ENCODE assay signal across 30 cellular contexts in genomic region chr9:134227451-134228411, GRCh38.
DNase-seq lines count a peak whose midpoint lies in the region; ATAC-seq and TF ChIP-seq lines count a peak whose summit lies in the region.
"Had no signal": no experiment of that assay in that cellular context is flagged by ENCODE, and none has a peak within 500 bp of the region (broad histone marks: within the 10 kb centered on the region; RNA-seq: fewer than 3 reads in every experiment).

No MANE protein-coding gene starts in this region.

- CTCF ChIA-PET in PC-3 (lab: Charles Lee) = no interaction called here

- H3K27me3 ChIP-seq in liver (ENCODE audit: control insufficient read depth in 4 of 4, insufficient read depth in 4 of 4, low read length in 3 of 4) (no peaks in the 10 kb centered on the region), PC-3 (ENCODE audit: low read length) (peaks cover 18% of the 10 kb centered on the region; the same call in 1 of the 2 replicates)
- H3K27me3 ChIP-seq: uterus had no signal

- POLR2A ChIA-PET in PC-3 (lab: Charles Lee; ENCODE audit: unreplicated experiment) = no interaction called here

- H3K36me3 Mint-ChIP-seq in activated T-helper 17 cell treated with anti-CD3 and anti-CD28 coated beads, Interleukin-2, amount 50 U/mL, for 72 hours (ENCODE audit: low read depth) = no peaks in the 10 kb centered on the region
- H3K36me3 Mint-ChIP-seq: CD8-positive, alpha-beta T cell; WTC11 had no signal

- H3K27ac Mint-ChIP-seq in activated T-helper 17 cell treated with anti-CD3 and anti-CD28 coated beads, Interleukin-2, amount 50 U/mL, for 72 hours = no peak overlapping the region
- H3K27ac Mint-ChIP-seq: activated CD4-positive, alpha-beta T cell treated with anti-CD3 and anti-CD28 coated beads, Interleukin-2, amount 10 ng/mL, durations not matched to agents 7 days and 5 days; activated T-cell treated with anti-CD3 and anti-CD28 coated beads, Interleukin-2, amount 50 U/mL, for 72 hours; CD8-positive, alpha-beta T cell; effector memory CD8-positive, alpha-beta T cell; WTC11 had no signal

- H2AFZ ChIP-seq in PC-3 (ENCODE audit: low read length) = no peak overlapping the region

- ATAC-seq in Right ventricle myocardium superior (ENCODE audit: poor library complexity) = no peak
- ATAC-seq in left cardiac atrium = no peak
- no peak for ATAC-seq in PC-3
- no peak for ATAC-seq in activated T-helper 17 cell treated with anti-CD3 and anti-CD28 coated beads, Interleukin-2, amount 50 U/mL, for 72 hours (replicated peaks)
- ATAC-seq: activated T-cell treated with anti-CD3 and anti-CD28 coated beads, Interleukin-2, amount 50 U/mL, for 72 hours; CD8-positive, alpha-beta T cell; effector memory CD8-positive, alpha-beta T cell; left colon; psoas muscle; WTC11 had no signal

- H3K4me1 ChIP-seq in liver (ENCODE audit: control insufficient read depth in 4 of 4, insufficient read depth in 4 of 4, low read length in 3 of 4) (peaks cover 36 to 58% (median 46%) of the 10 kb centered on the region in 4 donors), PC-3 (ENCODE audit: insufficient read depth, low read length) (no peaks in the 10 kb centered on the region)
- H3K4me1 ChIP-seq: HAP-1 had no signal

- H3K27ac ChIP-seq in liver (ENCODE audit: low read depth in 1 of 2, low read length in 2 of 2) (peak overlapping the region; percentile 19 to 56), PC-3 (ENCODE audit: low read length) (no peak overlapping the region)
- H3K27ac ChIP-seq: psoas muscle, uterus had no signal

- intact Hi-C loops in Right ventricle myocardium superior (cut with DNase I) (no loop called here), left cardiac atrium (cut with DNase I) (no loop called here), PC-3 (cut with micrococcal nuclease) (no loop called here)

- DNase-seq in Right ventricle myocardium superior = peak; percentile 40
- DNase-seq in left cardiac atrium = no peak
- DNase-seq in RPMI8226 = peak; percentile 86
- no peak for DNase-seq in PC-3
- no peak for DNase-seq in activated effector memory CD4-positive, alpha-beta T cell treated with Interleukin-2 at 50 U/mL for 16 hours
- no peak for DNase-seq in T-helper 1 cell
- DNase-seq: activated CD4-positive, alpha-beta T cell treated with anti-CD3 and anti-CD28 coated beads, Interleukin-2, amount 10 ng/mL, durations not matched to agents 7 days and 5 days; activated naive CD4-positive, alpha-beta T cell treated with anti-CD3 and anti-CD28 coated beads, Interleukin-2, amount 50 U/mL, for 16 hours; activated T-cell treated with anti-CD3 and anti-CD28 coated beads, Interleukin-2, amount 50 U/mL, for 72 hours; amygdala; effector memory CD8-positive, alpha-beta T cell; head of caudate nucleus; KG1; left colon; MM.1S; NCI-H1436 treated with DMSO at 0.1 percent for 48 hours; NCI-H2107; NCI-H446 treated with DMSO at 0.1 percent for 48 hours; nucleus accumbens; OCI-M1; SHP77; stimulated activated naive CD4-positive, alpha-beta T cell treated with Interleukin-2 at 50 U/mL for 16 hours; T1000; uterus had no signal

- no peaks in the 10 kb centered on the region for H3F3A ChIP-seq in PC-3 (ENCODE audit: low read length, unreplicated experiment)

- no peaks in the 10 kb centered on the region for H3K4me1 Mint-ChIP-seq in activated T-helper 17 cell treated with anti-CD3 and anti-CD28 coated beads, Interleukin-2, amount 50 U/mL, for 72 hours
- H3K4me1 Mint-ChIP-seq: activated CD4-positive, alpha-beta T cell treated with anti-CD3 and anti-CD28 coated beads, Interleukin-2, amount 10 ng/mL, durations not matched to agents 7 days and 5 days had no signal

- H3K9me3 ChIP-seq in liver (ENCODE audit: control insufficient read depth in 4 of 4, low read length in 3 of 4) (no peaks in the 10 kb centered on the region), PC-3 (ENCODE audit: low read length) (no peaks in the 10 kb centered on the region)
- H3K9me3 ChIP-seq: HAP-1, psoas muscle, uterus had no signal

- TF ChIP-seq CTCF in liver (IDR thresholded peaks at IDR 0.05; ENCODE audit: low read depth, low read length, missing input control) = no peak
- no peak for TF ChIP-seq CTCF in PC-3 (conservative IDR thresholded peaks at IDR 0.05; ENCODE audit: low read depth, low read length)

- no peak overlapping the region for H3K4me3 Mint-ChIP-seq in activated T-helper 17 cell treated with anti-CD3 and anti-CD28 coated beads, Interleukin-2, amount 50 U/mL, for 72 hours
- H3K4me3 Mint-ChIP-seq: activated CD4-positive, alpha-beta T cell treated with anti-CD3 and anti-CD28 coated beads, Interleukin-2, amount 10 ng/mL, durations not matched to agents 7 days and 5 days; activated T-cell treated with anti-CD3 and anti-CD28 coated beads, Interleukin-2, amount 50 U/mL, for 72 hours; CD8-positive, alpha-beta T cell; effector memory CD8-positive, alpha-beta T cell; WTC11 had no signal

- peaks cover 4% of the 10 kb centered on the region for H3K27me3 Mint-ChIP-seq in activated T-helper 17 cell treated with anti-CD3 and anti-CD28 coated beads, Interleukin-2, amount 50 U/mL, for 72 hours
- H3K27me3 Mint-ChIP-seq: activated CD4-positive, alpha-beta T cell treated with anti-CD3 and anti-CD28 coated beads, Interleukin-2, amount 10 ng/mL, durations not matched to agents 7 days and 5 days had no signal

- BruUV-seq in PC-3 (replicated peaks; lab: Mats Ljungman, UMichigan) = no TSS peak

- no peaks in the 10 kb centered on the region for H3K79me2 ChIP-seq in PC-3 (ENCODE audit: low read length)

- no peaks in the 10 kb centered on the region for H3K9me3 Mint-ChIP-seq in activated T-helper 17 cell treated with anti-CD3 and anti-CD28 coated beads, Interleukin-2, amount 50 U/mL, for 72 hours
- H3K9me3 Mint-ChIP-seq: activated CD4-positive, alpha-beta T cell treated with anti-CD3 and anti-CD28 coated beads, Interleukin-2, amount 10 ng/mL, durations not matched to agents 7 days and 5 days; activated T-cell treated with anti-CD3 and anti-CD28 coated beads, Interleukin-2, amount 50 U/mL, for 72 hours; CD8-positive, alpha-beta T cell; effector memory CD8-positive, alpha-beta T cell; WTC11 had no signal

- H3K9ac ChIP-seq in liver (ENCODE audit: low read depth in 1 of 2, low read length in 2 of 2) (no peak overlapping the region), PC-3 (ENCODE audit: low read length) (no peak overlapping the region)

- H3K9me2 ChIP-seq in PC-3 (replicated peaks; ENCODE audit: low read length) = no peaks in the 10 kb centered on the region

- WGBS in liver = 77% methylated on average over 27 of the region's 27 CpGs

- no peak overlapping the region for H3K4me2 ChIP-seq in PC-3 (ENCODE audit: low read length)

- no peaks in the 10 kb centered on the region for H3K36me3 ChIP-seq in liver (ENCODE audit: control insufficient read depth in 4 of 4, insufficient read depth in 3 of 4, low read depth in 1 of 4, low read length in 3 of 4)
- no peaks in the 10 kb centered on the region for H3K36me3 ChIP-seq in PC-3 (ENCODE audit: low read depth, low read length)
- H3K36me3 ChIP-seq: HAP-1, uterus had no signal

- H3K4me3 ChIP-seq in liver (ENCODE audit: low read depth in 1 of 3, low read length in 3 of 3) = no peak overlapping the region
- H3K4me3 ChIP-seq in PC-3 (ENCODE audit: low read length) = no peak overlapping the region
- H3K4me3 ChIP-seq: HAP-1, psoas muscle, uterus had no signal

- H4K20me1 ChIP-seq in PC-3 (ENCODE audit: low read length) = no peaks in the 10 kb centered on the region

- no peak for TF ChIP-seq RAD21 in liver (IDR thresholded peaks at IDR 0.05)

TF ChIP-seq in liver, 16 proteins besides CTCF, POLR2A, EP300 and RAD21 (continues in another document):
- TF ChIP-seq REST (IDR thresholded peaks at IDR 0.05) = no peak
- no peak for TF ChIP-seq YY1 (IDR thresholded peaks at IDR 0.05)
- TF ChIP-seq ZBTB33 (IDR thresholded peaks at IDR 0.05) = no peak
- no peak for TF ChIP-seq JUND (IDR thresholded peaks at IDR 0.05)
- TF ChIP-seq NR2F2 (IDR thresholded peaks at IDR 0.05) = no peak
- TF ChIP-seq FOXA1 (IDR thresholded peaks at IDR 0.05) = no peak
- TF ChIP-seq TAF1 (conservative IDR thresholded peaks at IDR 0.05) = no peak
- no peak for TF ChIP-seq FOXA2 (IDR thresholded peaks at IDR 0.05)

Comparison
In these comparisons a context has a peak if more than half of its experiments do, and no peak if none do; other contexts are left out.
1. DNase-seq: peak in Right ventricle myocardium superior (single experiment) and RPMI8226 (single experiment); none in left cardiac atrium (single experiment), PC-3 (single experiment), activated effector memory CD4-positive, alpha-beta T cell treated with Interleukin-2 at 50 U/mL for 16 hours (single experiment) and T-helper 1 cell (0 of 5).